22 cellular contexts compared by ENCODE assay signal in genomic region chr14:32512813-32513212, GRCh38.
DNase-seq lines count a peak whose midpoint lies in the region; ATAC-seq and TF ChIP-seq lines count a peak whose summit lies in the region.
"Had no signal": no experiment of that assay in that cellular context is flagged by ENCODE, and none has a peak within 500 bp of the region (broad histone marks: within the 10 kb centered on the region; RNA-seq: fewer than 3 reads in every experiment).

No MANE protein-coding gene starts in this region.

- no peak for TF ChIP-seq CTCF in heart left ventricle (IDR thresholded peaks at IDR 0.05)
- no peak for TF ChIP-seq CTCF in heart right ventricle (IDR thresholded peaks at IDR 0.05)
- no peak for TF ChIP-seq CTCF in mammary epithelial cell (conservative IDR thresholded peaks at IDR 0.05 in 1 of 2, IDR thresholded peaks at IDR 0.05 in 1 of 2; ENCODE audit: extremely low read depth in 1 of 2, insufficient read depth in 1 of 2, low read depth in 1 of 2, low read length in 2 of 2)
- no peak for TF ChIP-seq CTCF in tibial artery (IDR thresholded peaks at IDR 0.05)
- TF ChIP-seq CTCF in endothelial cell (IDR thresholded peaks at IDR 0.05; ENCODE audit: unreplicated experiment): no peak

- ATAC-seq in heart left ventricle: no peak
- no peak for ATAC-seq in heart right ventricle
- ATAC-seq: left ventricle myocardium superior, sciatic nerve had no signal

- H3K9me3 Mint-ChIP-seq in endothelial cell (ENCODE audit: unreplicated experiment): no peaks in the 10 kb centered on the region

- H3K4me3 Mint-ChIP-seq in endothelial cell (ENCODE audit: unreplicated experiment): no peak overlapping the region
- H3K4me3 Mint-ChIP-seq: T-helper 1 cell treated with Interleukin-12 subunit alpha and Interleukin-12 subunit beta and Interleukin-4 antibody, amounts not matched to agents 30 μg/mL and 1 μg/mL, for 36 hours; type B pancreatic cell had no signal

- H3K4me1 ChIP-seq in heart left ventricle (peaks cover 0 to 66% (median 24%) of the 10 kb centered on the region in 12 donors), heart right ventricle (peaks cover 0 to 60% (median 34%) of the 10 kb centered on the region in 9 donors), mammary epithelial cell (ENCODE audit: insufficient read depth, low read length) (peaks cover 33% of the 10 kb centered on the region), tibial artery (peaks cover 0 to 71% (median 25%) of the 10 kb centered on the region in 4 donors)
- H3K4me1 ChIP-seq: BLaER1 had no signal

- H3K27me3 Mint-ChIP-seq in endothelial cell (ENCODE audit: unreplicated experiment): no peaks in the 10 kb centered on the region
- H3K27me3 Mint-ChIP-seq: type B pancreatic cell had no signal

- no peak for DNase-seq in heart left ventricle
- no peak for DNase-seq in heart right ventricle
- no peak for DNase-seq in mammary epithelial cell
- peak; percentile 28 for DNase-seq in left kidney (ENCODE audit: low read depth, low spot score)
- no peak for DNase-seq in tibial artery
- DNase-seq in endothelial cell (ENCODE audit: low spot score): no peak
- no peak for DNase-seq in stimulated activated CD8-positive, alpha-beta memory T cell treated with anti-CD3 and anti-CD28 coated beads, Interleukin-4, amount 100 ng/mL, for 48 hours
- no peak for DNase-seq in cerebellar cortex (ENCODE audit: low spot score)
- DNase-seq: 8988T; aorta; cortex of kidney; GOT3; left ventricle myocardium superior; NCI-H1092; ovary; Right ventricle myocardium superior; stimulated activated naive CD4-positive, alpha-beta T cell treated with Interleukin-2 at 50 U/mL for 16 hours; WERI-Rb-1 had no signal

- no TSS peak for BruUV-seq in mammary epithelial cell (replicated peaks; lab: Mats Ljungman, UMichigan)

- H4K20me1 ChIP-seq in mammary epithelial cell (ENCODE audit: insufficient read depth, low read length): no peaks in the 10 kb centered on the region
- H4K20me1 ChIP-seq: BLaER1 had no signal

- H3K36me3 Mint-ChIP-seq in endothelial cell (ENCODE audit: low read depth, unreplicated experiment): no peaks in the 10 kb centered on the region
- H3K36me3 Mint-ChIP-seq: type B pancreatic cell had no signal

- H3K27ac ChIP-seq in heart left ventricle (peak overlapping the region in 8 of 12 donors; percentile 32 to 89 (median 64)), heart right ventricle (peak overlapping the region in 5 of 10 donors; percentile 11 to 91 (median 82)), mammary epithelial cell (ENCODE audit: insufficient read depth, low read depth, low read length) (no peak overlapping the region), tibial artery (peak overlapping the region; percentile 52 to 79)
- H3K27ac ChIP-seq: BLaER1, ovary, WERI-Rb-1 had no signal

- in situ Hi-C loops in mammary epithelial cell (cut with MboI; ENCODE audit: low sequenced_read_pairs in 2 of 2): loop anchor here (5.0 kb wide), 2 partner anchors 41 to 256 kb away; no protein-coding TSS in a partner anchor

- no peak overlapping the region for H3K27ac Mint-ChIP-seq in endothelial cell (ENCODE audit: unreplicated experiment)
- H3K27ac Mint-ChIP-seq: T-helper 1 cell treated with Interleukin-12 subunit alpha and Interleukin-12 subunit beta and Interleukin-4 antibody, amounts not matched to agents 30 μg/mL and 1 μg/mL, for 36 hours had no signal

- H3K9ac ChIP-seq in mammary epithelial cell (ENCODE audit: insufficient read depth, low read length): no peak overlapping the region
- H3K9ac ChIP-seq: BLaER1 had no signal

- TF ChIP-seq POLR2A in heart left ventricle (IDR thresholded peaks at IDR 0.05): no peak

- intact Hi-C loops in heart left ventricle (cut with DNase I): loop anchor here in 2 of 10 donors (5.0 to 10.0 kb wide), 2 partner anchors 41 to 88 kb away; no protein-coding TSS in a partner anchor
- intact Hi-C loops in heart right ventricle (cut with DNase I): loop anchor here in 2 of 10 donors (5.0 kb wide), 1 partner anchor 41 kb away; no protein-coding TSS in a partner anchor
- intact Hi-C loops in mammary epithelial cell (cut with micrococcal nuclease): loop anchor here (1.0 to 5.0 kb wide), 8 partner anchors 44 to 581 kb away; partner anchors contain the start of genes RNU6-7 and RNU6-8
- intact Hi-C loops in tibial artery (cut with DNase I; ENCODE audit: low total_unique reads): loop anchor here (10.0 kb wide), 1 partner anchor 258 kb away; no protein-coding TSS in a partner anchor

- H3K36me3 ChIP-seq in heart left ventricle (no peaks in the 10 kb centered on the region), heart right ventricle (no peaks in the 10 kb centered on the region), mammary epithelial cell (ENCODE audit: insufficient read depth, low read length) (no peaks in the 10 kb centered on the region), tibial artery (no peaks in the 10 kb centered on the region)
- H3K36me3 ChIP-seq: BLaER1, ovary, WERI-Rb-1 had no signal

- H2AFZ ChIP-seq in mammary epithelial cell (ENCODE audit: low read depth, low read length): peak overlapping the region; percentile 61

- no peaks in the 10 kb centered on the region for H3K79me2 ChIP-seq in mammary epithelial cell (ENCODE audit: insufficient read depth, low read length)

- H3K4me3 ChIP-seq in heart left ventricle (no peak overlapping the region), heart right ventricle (no peak overlapping the region), mammary epithelial cell (replicated peaks in 1 of 3; ENCODE audit: insufficient read depth in 1 of 3, low read depth in 2 of 3, low read length in 3 of 3) (no peak overlapping the region), tibial artery (no peak overlapping the region)
- H3K4me3 ChIP-seq: BLaER1, ovary had no signal

- CTCF ChIA-PET in mammary epithelial cell (lab: Charles Lee; ENCODE audit: low non-redundant PET): no interaction called here

- H3K9me3 ChIP-seq in heart left ventricle (no peaks in the 10 kb centered on the region), heart right ventricle (no peaks in the 10 kb centered on the region), mammary epithelial cell (replicated peaks; ENCODE audit: insufficient read depth, low read length) (no peaks in the 10 kb centered on the region), tibial artery (no peaks in the 10 kb centered on the region)
- H3K9me3 ChIP-seq: BLaER1, ovary had no signal

- no peaks in the 10 kb centered on the region for H3K27me3 ChIP-seq in heart left ventricle
- no peaks in the 10 kb centered on the region for H3K27me3 ChIP-seq in heart right ventricle
- no peaks in the 10 kb centered on the region for H3K27me3 ChIP-seq in mammary epithelial cell (ENCODE audit: insufficient read depth, low read length)
- no peaks in the 10 kb centered on the region for H3K27me3 ChIP-seq in tibial artery
- H3K27me3 ChIP-seq: BLaER1, ovary had no signal

- no peaks in the 10 kb centered on the region for H3K4me1 Mint-ChIP-seq in endothelial cell (ENCODE audit: unreplicated experiment)

- H3K4me2 ChIP-seq in mammary epithelial cell (ENCODE audit: insufficient read depth, low read depth, low read length): no peak overlapping the region
- H3K4me2 ChIP-seq: BLaER1 had no signal

- dilution Hi-C loops in mammary epithelial cell (cut with HindIII; ENCODE audit: low sequenced_read_pairs): no loop called here
